30 cellular contexts compared by ENCODE assay signal in genomic region chr12:108321688-108322087, GRCh38. TPM values are rescaled to one million over a fixed set of nuclear protein-coding genes. Genes with fewer than 3 reads are reported as not detected.
"Had no signal": no experiment of that assay in that cellular context is flagged by ENCODE, and none has a peak within 500 bp of the region (broad histone marks: within the 10 kb centered on the region; RNA-seq: fewer than 3 reads in every experiment).

No MANE protein-coding gene starts in this region.

- H3K9me3 Mint-ChIP-seq: activated naive CD4-positive, alpha-beta T cell treated with anti-CD3 and anti-CD28 coated beads, Interleukin-2, amount 10 ng/mL, durations not matched to agents 7 days and 5 days; activated T-helper 1 cell treated with anti-CD3 and anti-CD28 coated beads, Interleukin-12 subunit alpha, Interleukin-12 subunit beta, Interleukin-2, Interleukin-4 antibody, amounts not matched to agents 30 ng/mL and 10 ng/mL and 1 ng/mL, durations not matched to agents 14 hours and 24 hours and 36 hours; nephron progenitor cell had no signal

- H3K27me3 ChIP-seq: breast epithelium, pancreas, thyroid gland, upper lobe of left lung, vagina had no signal

- H3K4me3 Mint-ChIP-seq: activated naive CD4-positive, alpha-beta T cell treated with anti-CD3 and anti-CD28 coated beads, Interleukin-2, amount 10 ng/mL, durations not matched to agents 7 days and 5 days; activated T-helper 1 cell treated with anti-CD3 and anti-CD28 coated beads, Interleukin-12 subunit alpha, Interleukin-12 subunit beta, Interleukin-2, Interleukin-4 antibody, amounts not matched to agents 30 ng/mL and 10 ng/mL and 1 ng/mL, durations not matched to agents 14 hours and 24 hours and 36 hours; nephron progenitor cell; stimulated activated naive B cell treated with anti-CD40 and anti-IgM and Interleukin-4, amounts not matched to agents 10 μg/mL and 1 μg/mL and 100 μg/mL, for 72 hours had no signal

- ATAC-seq: activated CD4-positive, CD25-positive, alpha-beta regulatory T cell treated with anti-CD3 and anti-CD28 coated beads, Interleukin-2, amount 50 U/mL, for 24 hours; mucosa of descending colon; pancreas; psoas muscle; stimulated activated naive B cell treated with anti-CD40 and anti-IgM and Interleukin-4, amounts not matched to agents 10 μg/mL and 1 μg/mL and 100 μg/mL, for 72 hours had no signal

- DNase-seq: activated CD4-positive, alpha-beta T cell treated with anti-CD3 and anti-CD28 coated beads for 48 hours; activated CD4-positive, alpha-beta T cell treated with anti-CD3 and anti-CD28 coated beads, Interleukin-2, amount 50 U/mL, for 48 hours; activated CD8-positive, alpha-beta memory T cell treated with anti-CD3 and anti-CD28 coated beads for 24 hours; activated gamma-delta T cell; activated naive CD4-positive, alpha-beta T cell treated with anti-CD3 and anti-CD28 coated beads, Interleukin-2, amount 10 ng/mL, durations not matched to agents 7 days and 5 days; amniotic stem cell; central memory CD4-positive, alpha-beta T cell; esophagus squamous epithelium; foreskin melanocyte; islet precursor cell; left ventricle myocardium inferior; mucosa of descending colon; nephron progenitor cell; pancreas; psoas muscle; sigmoid colon; small intestine; stimulated activated CD4-positive, alpha-beta T cell treated with anti-CD3 and anti-CD28 coated beads, Interleukin-1b, Interleukin-23, amount 100 ng/mL, for 48 hours; stimulated activated naive B cell treated with anti-CD40 and anti-IgM and Interleukin-4, amounts not matched to agents 10 μg/mL and 1 μg/mL and 100 μg/mL, for 72 hours; stomach; thyroid gland; upper lobe of left lung had no signal

- H3K27ac ChIP-seq: breast epithelium, esophagus squamous epithelium, left ventricle myocardium inferior, pancreas, psoas muscle, sigmoid colon, stomach, thyroid gland, vagina, VCaP had no signal

- H3K36me3 ChIP-seq: breast epithelium, esophagus squamous epithelium, left ventricle myocardium inferior, pancreas, sigmoid colon, stomach, thyroid gland, upper lobe of left lung, vagina had no signal

- FAIRE-seq: pancreas, small intestine, TTC549 had no signal

- H3K4me1 ChIP-seq: breast epithelium, pancreas, psoas muscle, stomach, thyroid gland, vagina had no signal

- H3K9me3 ChIP-seq: breast epithelium, esophagus squamous epithelium, left ventricle myocardium inferior, mucosa of descending colon, pancreas, psoas muscle, sigmoid colon, stomach, thyroid gland, upper lobe of left lung, vagina had no signal

- H3K27ac Mint-ChIP-seq: activated naive CD4-positive, alpha-beta T cell treated with anti-CD3 and anti-CD28 coated beads, Interleukin-2, amount 10 ng/mL, durations not matched to agents 7 days and 5 days; activated T-helper 1 cell treated with anti-CD3 and anti-CD28 coated beads, Interleukin-12 subunit alpha, Interleukin-12 subunit beta, Interleukin-2, Interleukin-4 antibody, amounts not matched to agents 30 ng/mL and 10 ng/mL and 1 ng/mL, durations not matched to agents 14 hours and 24 hours and 36 hours; nephron progenitor cell; stimulated activated naive B cell treated with anti-CD40 and anti-IgM and Interleukin-4, amounts not matched to agents 10 μg/mL and 1 μg/mL and 100 μg/mL, for 72 hours had no signal

- H3K36me3 Mint-ChIP-seq: activated naive CD4-positive, alpha-beta T cell treated with anti-CD3 and anti-CD28 coated beads, Interleukin-2, amount 10 ng/mL, durations not matched to agents 7 days and 5 days; stimulated activated naive B cell treated with anti-CD40 and anti-IgM and Interleukin-4, amounts not matched to agents 10 μg/mL and 1 μg/mL and 100 μg/mL, for 72 hours had no signal

- H3K4me1 Mint-ChIP-seq: activated naive CD4-positive, alpha-beta T cell treated with anti-CD3 and anti-CD28 coated beads, Interleukin-2, amount 10 ng/mL, durations not matched to agents 7 days and 5 days; stimulated activated naive B cell treated with anti-CD40 and anti-IgM and Interleukin-4, amounts not matched to agents 10 μg/mL and 1 μg/mL and 100 μg/mL, for 72 hours had no signal

- H3K4me3 ChIP-seq: breast epithelium, esophagus squamous epithelium, left ventricle myocardium inferior, lung, mucosa of descending colon, pancreas, psoas muscle, sigmoid colon, stomach, thyroid gland, upper lobe of left lung, vagina had no signal

RNA-seq across cellular contexts. Expression of gene CMKLR1, which starts 17.4 kb away (rescaled TPM):
- total RNA-seq: activated T-helper 1 cell treated with anti-CD3 and anti-CD28 coated beads, Interleukin-12 subunit alpha, Interleukin-12 subunit beta, Interleukin-2, Interleukin-4 antibody, amounts not matched to agents 30 ng/mL and 10 ng/mL and 1 ng/mL, durations not matched to agents 14 hours and 24 hours and 36 hours; T-helper 1 cell treated with Interleukin-12 subunit alpha and Interleukin-12 subunit beta and Interleukin-4 antibody, amounts not matched to agents 30 ng/mL and 1 ng/mL, for 36 hours had no signal
